Comparison of ENCODE assay signal across 8 cellular contexts in genomic region chr6:112253505-112253841, GRCh38.
DNase-seq lines count a peak whose midpoint lies in the region; ATAC-seq and TF ChIP-seq lines count a peak whose summit lies in the region.

No MANE protein-coding gene starts in this region.

- peaks cover 58% of the 10 kb centered on the region for H3K27me3 Mint-ChIP-seq in nephron progenitor cell (ENCODE audit: low read depth, poor library complexity)

- no peak overlapping the region for H3K27ac Mint-ChIP-seq in nephron progenitor cell

- no peak for DNase-seq in fibroblast of mammary gland (ENCODE audit: low read depth)
- no peak for DNase-seq in nephron progenitor cell
- no peak for DNase-seq in stimulated activated CD4-positive, alpha-beta T cell treated with anti-CD3 and anti-CD28 coated beads, Interleukin-4, amount 100 ng/mL, for 4 hours
- no peak for DNase-seq in GM13977 (ENCODE audit: low spot score)

- peak overlapping the region; percentile 94 for H3K4me3 ChIP-seq in fibroblast of mammary gland (ENCODE audit: control insufficient read depth, low read depth, low read length)

- H3K36me3 Mint-ChIP-seq in nephron progenitor cell (ENCODE audit: low read depth), result peaks cover 15% of the 10 kb centered on the region

- in situ Hi-C loops in GM13977 (cut with MboI; ENCODE audit: low pct_unique_long_range_greater_than_20kb, low sequenced_read_pairs, unreplicated experiment), result no loop called here

- H3K4me1 Mint-ChIP-seq in nephron progenitor cell, result peaks cover 37% of the 10 kb centered on the region

- ATAC-seq in GM19324 (IDR thresholded peaks at IDR 0.05; ENCODE audit: low FRiP score, unreplicated experiment) (peak; percentile 52), SK-N-SH treated with all-trans-retinoic acid at 6 μM for 48 hours (peak; percentile 57), GM19467 (IDR thresholded peaks at IDR 0.05; ENCODE audit: unreplicated experiment) (no peak), HG03520 (IDR thresholded peaks at IDR 0.05; ENCODE audit: unreplicated experiment) (no peak)

- H3K9me3 Mint-ChIP-seq in nephron progenitor cell, result peaks cover 14% of the 10 kb centered on the region

- TF ChIP-seq CTCF in fibroblast of mammary gland (conservative IDR thresholded peaks at IDR 0.05; ENCODE audit: control insufficient read depth, insufficient read depth, low read depth, low read length) (no peak), nephron progenitor cell (IDR thresholded peaks at IDR 0.05) (no peak), GM13977 (IDR thresholded peaks at IDR 0.05; ENCODE audit: extremely low read depth, insufficient read depth, missing control alignments) (no peak)

- peak overlapping the region; percentile 89 for H3K4me3 Mint-ChIP-seq in nephron progenitor cell

TF ChIP-seq in SK-N-SH treated with all-trans-retinoic acid at 6 μM for 48 hours, 23 proteins besides CTCF, POLR2A, EP300 and RAD21:
- TF ChIP-seq CREB5 (CRISPR knock-in tag; IDR thresholded peaks at IDR 0.05; ENCODE audit: low read depth) (no peak), CSDC2 (CRISPR knock-in tag; IDR thresholded peaks at IDR 0.05) (no peak), ZNF70 (CRISPR knock-in tag; IDR thresholded peaks at IDR 0.05) (no peak), PPARA (CRISPR knock-in tag; IDR thresholded peaks at IDR 0.05; ENCODE audit: borderline replicate concordance) (no peak), SNAI2 (CRISPR knock-in tag; IDR thresholded peaks at IDR 0.05) (no peak), ARNTL (CRISPR knock-in tag; IDR thresholded peaks at IDR 0.05; ENCODE audit: borderline replicate concordance, low read depth) (no peak), POU6F1 (CRISPR knock-in tag; IDR thresholded peaks at IDR 0.05; ENCODE audit: borderline replicate concordance, low read depth) (no peak), ISL1 (CRISPR knock-in tag; IDR thresholded peaks at IDR 0.05) (no peak), BACH2 (CRISPR knock-in tag; IDR thresholded peaks at IDR 0.05; ENCODE audit: borderline replicate concordance) (no peak), ESRRG (CRISPR knock-in tag; IDR thresholded peaks at IDR 0.05) (no peak), GLIS3 (CRISPR knock-in tag; IDR thresholded peaks at IDR 0.05) (no peak), TCF4 (CRISPR knock-in tag; IDR thresholded peaks at IDR 0.05; ENCODE audit: borderline replicate concordance) (no peak), ZNF565 (CRISPR knock-in tag; conservative IDR thresholded peaks at IDR 0.05; ENCODE audit: low read depth) (no peak), ZNF8 (CRISPR knock-in tag; IDR thresholded peaks at IDR 0.05) (no peak), RARB (CRISPR knock-in tag; IDR thresholded peaks at IDR 0.05) (no peak), CSRNP3 (CRISPR knock-in tag; IDR thresholded peaks at IDR 0.05) (no peak), ZC3H10 (CRISPR knock-in tag; IDR thresholded peaks at IDR 0.05) (no peak), PATZ1 (CRISPR knock-in tag; IDR thresholded peaks at IDR 0.05; ENCODE audit: borderline replicate concordance) (no peak), TOX (CRISPR knock-in tag; IDR thresholded peaks at IDR 0.05; ENCODE audit: borderline replicate concordance) (no peak)

Comparison
In these comparisons a context has a peak if more than half of its experiments do, and no peak if none do; other contexts are left out.
1. ATAC-seq: peak in GM19324 (single experiment) and SK-N-SH treated with all-trans-retinoic acid at 6 μM for 48 hours (single experiment); none in GM19467 (single experiment) and HG03520 (single experiment).